1 cellular context compared by ENCODE assay signal in genomic region chr18:37430346-37431076, GRCh38.
TF ChIP-seq lines count a peak whose summit lies in the region.

No MANE protein-coding gene starts in this region.

TF ChIP-seq in HepG2, 621 proteins besides CTCF, POLR2A, EP300 and RAD21:
- TF ChIP-seq KAT2B (IDR thresholded peaks at IDR 0.05; ENCODE audit: borderline replicate concordance, low read depth, low read length) (no peak), REPIN1 (CRISPR knock-in tag; IDR thresholded peaks at IDR 0.05; ENCODE audit: borderline replicate concordance, low read depth) (no peak), ZNF703 (CRISPR knock-in tag; IDR thresholded peaks at IDR 0.05; ENCODE audit: borderline replicate concordance) (no peak), MLLT10 (CRISPR knock-in tag; IDR thresholded peaks at IDR 0.05) (no peak), TGIF2 (CRISPR knock-in tag; IDR thresholded peaks at IDR 0.05) (no peak), U2AF2 (IDR thresholded peaks at IDR 0.05; ENCODE audit: low read depth, low read length) (no peak), PHF8 (CRISPR knock-in tag; IDR thresholded peaks at IDR 0.05) (no peak), ZNF609 (CRISPR knock-in tag; IDR thresholded peaks at IDR 0.05; ENCODE audit: borderline replicate concordance) (no peak), ESRRA (CRISPR knock-in tag; IDR thresholded peaks at IDR 0.05; ENCODE audit: low read depth) (no peak), RFX5 (IDR thresholded peaks at IDR 0.05; ENCODE audit: low read depth, low read length) (no peak)
